Comparison of ENCODE assay signal across 9 cellular contexts in genomic region chr16:20851601-20852000, GRCh38. TPM values are rescaled to one million over a fixed set of nuclear protein-coding genes. Genes with fewer than 3 reads are reported as not detected.
A peak's percentile ranks its signal among the peaks of the same experiment; 100 is the strongest.
DNase-seq lines count a peak whose midpoint lies in the region; ATAC-seq and TF ChIP-seq lines count a peak whose summit lies in the region.
"Had no signal": no experiment of that assay in that cellular context is flagged by ENCODE, and none has a peak within 500 bp of the region (broad histone marks: within the 10 kb centered on the region; RNA-seq: fewer than 3 reads in every experiment).

No MANE protein-coding gene starts in this region.

- H3K4me1 ChIP-seq in upper lobe of right lung (peaks cover 55% of the 10 kb centered on the region), HAP-1 (no peaks in the 10 kb centered on the region)

- H3K36me3 ChIP-seq in upper lobe of right lung (no peaks in the 10 kb centered on the region), HAP-1 (replicated peaks) (peaks cover 8% of the 10 kb centered on the region; the same call in 1 of the 2 replicates)

- DNase-seq in M059J (ENCODE audit: low read depth) (peak; percentile 71), epithelial cell of esophagus (ENCODE audit: low read depth) (peak; percentile 89), medulla oblongata (ENCODE audit: extremely low spot score) (peak; percentile 40), upper lobe of right lung (peak; percentile 83), SK-N-DZ (ENCODE audit: low spot score) (no peak), DMS53 treated with DMSO at 0.1 percent for 48 hours (lab: John Stamatoyannopoulos, UW; ENCODE audit: unreplicated experiment) (no peak), HAP-1 (ENCODE audit: low spot score in 2 of 2) (no peak)

- in situ Hi-C loops in HAP-1 (cut with MboI; ENCODE audit: low sequenced_read_pairs): no loop called here

- H3K9me3 ChIP-seq in upper lobe of right lung: no peaks in the 10 kb centered on the region
- no peaks in the 10 kb centered on the region for H3K9me3 ChIP-seq in HAP-1

- H3K4me3 ChIP-seq in epithelial cell of esophagus (ENCODE audit: low read length): no peak overlapping the region
- no peak overlapping the region for H3K4me3 ChIP-seq in upper lobe of right lung
- H3K4me3 ChIP-seq in HAP-1: no peak overlapping the region

- intact Hi-C loops in upper lobe of right lung (cut with DNase I): no loop called here

- ATAC-seq in upper lobe of right lung: peak; percentile 90
- ATAC-seq in GM21717 (IDR thresholded peaks at IDR 0.05; ENCODE audit: unreplicated experiment): no peak

- TF ChIP-seq CTCF in epithelial cell of esophagus (IDR thresholded peaks at IDR 0.05; ENCODE audit: insufficient read depth, low read depth, low read length, missing control alignments) (peak; percentile 3), upper lobe of right lung (IDR thresholded peaks at IDR 0.05) (no peak)

- peak overlapping the region; percentile 89 for H3K27ac ChIP-seq in upper lobe of right lung
- H3K27ac ChIP-seq: parathyroid adenoma had no signal

- H3K27me3 ChIP-seq in upper lobe of right lung: no peaks in the 10 kb centered on the region
- no peaks in the 10 kb centered on the region for H3K27me3 ChIP-seq in HAP-1 (ENCODE audit: low read depth)

RNA-seq across cellular contexts. Expression of gene REXO5, which starts 45.3 kb away (rescaled TPM):
- total RNA-seq in M059J (2014; rRNA removed; shearing (Covaris generic)): 9.5 and 12.8 TPM in 2 replicates
- total RNA-seq in upper lobe of right lung: 1.4 TPM
- polyA plus RNA-seq in SK-N-DZ (2014; cell fraction: cytosol; rRNA removed): 22.2 and 27.1 TPM in 2 replicates
- 36.4 and 37.5 TPM in 2 replicates for polyA plus RNA-seq in SK-N-DZ (2014; cell fraction: nucleus; rRNA removed)

RNA-seq across cellular contexts. Expression of gene ERI2, which starts 45.3 kb away (rescaled TPM):
- 14.0 and 22.3 TPM in 2 replicates for total RNA-seq in M059J (2014; rRNA removed; shearing (Covaris generic))
- total RNA-seq in upper lobe of right lung: 16.5 TPM
- 40.2 and 46.3 TPM in 2 replicates for polyA plus RNA-seq in SK-N-DZ (2014; cell fraction: cytosol; rRNA removed)
- polyA plus RNA-seq in SK-N-DZ (2014; cell fraction: nucleus; rRNA removed): 82.9 and 97.6 TPM in 2 replicates

RNA-seq across cellular contexts. Expression of gene DCUN1D3, which starts 48.6 kb away (rescaled TPM):
- total RNA-seq in M059J (2014; rRNA removed; shearing (Covaris generic)): 12.5 and 12.6 TPM in 2 replicates
- total RNA-seq in upper lobe of right lung: 28.7 TPM
- polyA plus RNA-seq in SK-N-DZ (2014; cell fraction: cytosol; rRNA removed): 4.4 and 7.9 TPM in 2 replicates
- polyA plus RNA-seq in SK-N-DZ (2014; cell fraction: nucleus; rRNA removed): 5.9 and 6.6 TPM in 2 replicates

RNA-seq across cellular contexts. Expression of gene LYRM1, which starts 49.0 kb away (rescaled TPM):
- 33.5 and 45.9 TPM in 2 replicates for total RNA-seq in M059J (2014; rRNA removed; shearing (Covaris generic))
- total RNA-seq in upper lobe of right lung: 28.9 TPM
- 36.6 and 48.7 TPM in 2 replicates for polyA plus RNA-seq in SK-N-DZ (2014; cell fraction: cytosol; rRNA removed)
- 22.8 and 33.8 TPM in 2 replicates for polyA plus RNA-seq in SK-N-DZ (2014; cell fraction: nucleus; rRNA removed)

Comparison
In these comparisons a context has a peak if more than half of its experiments do, and no peak if none do; other contexts are left out.
1. DNase-seq: peak in M059J (single experiment), epithelial cell of esophagus (single experiment), medulla oblongata (single experiment) and upper lobe of right lung (single experiment); none in SK-N-DZ (single experiment), DMS53 treated with DMSO at 0.1 percent for 48 hours (single experiment) and HAP-1 (0 of 2).